15 cellular contexts compared by ENCODE assay signal in the genomic region with DNA sequence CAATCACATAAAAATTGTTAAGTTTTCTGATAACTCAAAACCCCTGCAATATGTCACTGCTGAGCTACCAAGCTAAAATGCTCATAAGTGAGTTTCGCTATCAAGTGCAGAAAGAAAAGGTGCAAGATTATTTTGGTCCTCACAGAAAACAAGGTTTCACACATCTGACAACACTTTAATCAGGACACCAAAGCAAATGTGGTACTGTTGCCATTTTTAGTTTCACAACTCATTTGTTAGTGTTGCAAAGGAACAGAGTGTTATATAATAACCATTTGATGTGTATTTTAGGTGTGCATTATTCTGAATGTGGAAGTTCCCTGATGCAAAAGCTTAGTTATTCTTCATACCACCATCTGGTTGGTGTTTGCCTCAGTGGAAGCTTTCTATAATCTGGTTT.
DNase-seq lines count a peak whose midpoint lies in the region; TF ChIP-seq lines count a peak whose summit lies in the region.
"Had no signal": no experiment of that assay in that cellular context is flagged by ENCODE, and none has a peak within 500 bp of the region (broad histone marks: within the 10 kb centered on the region; RNA-seq: fewer than 3 reads in every experiment).

No MANE protein-coding gene starts in this region.

- H4K20me1 ChIP-seq in MM.1S (ENCODE audit: insufficient read depth, low read length) = no peaks in the 10 kb centered on the region
- H4K20me1 ChIP-seq: BLaER1 treated with 17β-estradiol and CSF1 and Interleukin-3, amounts not matched to agents 10 nM and 100 nM had no signal

- TF ChIP-seq CTCF in MM.1S (IDR thresholded peaks at IDR 0.05; ENCODE audit: low read length) = no peak

- H3K27ac ChIP-seq in MM.1S (ENCODE audit: low read length) = peak overlapping the region; percentile 11; the same call in 1 of the 2 replicates
- H3K27ac ChIP-seq: BLaER1 treated with 17β-estradiol and CSF1 and Interleukin-3, amounts not matched to agents 10 nM and 100 nM; GM23248 had no signal

- H3K27me3 ChIP-seq in MM.1S (replicated peaks; ENCODE audit: insufficient read depth, low read length) = no peaks in the 10 kb centered on the region
- H3K27me3 ChIP-seq: BE2C; BLaER1 treated with 17β-estradiol and CSF1 and Interleukin-3, amounts not matched to agents 10 nM and 100 nM had no signal

- no peak overlapping the region; the same call in 1 of the 2 replicates for H2AFZ ChIP-seq in MM.1S (ENCODE audit: low read length)
- H2AFZ ChIP-seq: GM23248 had no signal

- no peaks in the 10 kb centered on the region for H3K36me3 ChIP-seq in MM.1S (replicated peaks; ENCODE audit: insufficient read depth, low read length)
- H3K36me3 ChIP-seq: BE2C; BLaER1 treated with 17β-estradiol and CSF1 and Interleukin-3, amounts not matched to agents 10 nM and 100 nM had no signal

- peak overlapping the region; percentile 27; the same call in 1 of the 2 replicates for H3K4me2 ChIP-seq in MM.1S (ENCODE audit: low read depth, low read length)
- H3K4me2 ChIP-seq: BLaER1 treated with 17β-estradiol and CSF1 and Interleukin-3, amounts not matched to agents 10 nM and 100 nM had no signal

- H3K9me2 ChIP-seq in MM.1S (replicated peaks; ENCODE audit: insufficient read depth, low read length) = no peaks in the 10 kb centered on the region

- no peaks in the 10 kb centered on the region for H3K79me2 ChIP-seq in MM.1S (ENCODE audit: low read length)

- H3F3A ChIP-seq in MM.1S (ENCODE audit: insufficient read depth, low read length) = 0 out of 2 replicates have a peak, but pooled peaks cover 4% of the 10 kb centered on the region

- no peaks in the 10 kb centered on the region for H3K4me1 ChIP-seq in MM.1S (ENCODE audit: low read length)
- H3K4me1 ChIP-seq: BE2C; BLaER1 treated with 17β-estradiol and CSF1 and Interleukin-3, amounts not matched to agents 10 nM and 100 nM had no signal

- DNase-seq in MM.1S = peak; percentile 60
- peak; percentile 70 for DNase-seq in inferior parietal cortex (ENCODE audit: extremely low spot score)
- peak; percentile 73 for DNase-seq in superior temporal gyrus (ENCODE audit: extremely low spot score)
- DNase-seq in OCI-M2 (lab: John Stamatoyannopoulos, UW; ENCODE audit: unreplicated experiment) = no peak
- no peak for DNase-seq in AG20443 (ENCODE audit: low spot score)
- DNase-seq in activated naive CD4-positive, alpha-beta T cell treated with anti-CD3 and anti-CD28 coated beads, Interleukin-2, amount 50 U/mL, for 16 hours = no peak
- DNase-seq: BE2C; CD4-positive, alpha-beta T cell; CD8-positive, alpha-beta memory T cell; DMS153; DND-41; GM23248; H7; HCEC 1CT had no signal

- 0 out of 2 replicates have a peak overlapping the region, but pooled peaks have one; percentile 17 for H3K4me3 ChIP-seq in MM.1S (ENCODE audit: low read length)
- H3K4me3 ChIP-seq: BLaER1 treated with 17β-estradiol and CSF1 and Interleukin-3, amounts not matched to agents 10 nM and 100 nM; GM23248 had no signal

- H3K9ac ChIP-seq in MM.1S (ENCODE audit: low read length) = no peak overlapping the region
- H3K9ac ChIP-seq: BLaER1 treated with 17β-estradiol and CSF1 and Interleukin-3, amounts not matched to agents 10 nM and 100 nM; GM23248 had no signal

- no peaks in the 10 kb centered on the region for H3K9me3 ChIP-seq in MM.1S (replicated peaks; ENCODE audit: insufficient read depth, low read length)
- H3K9me3 ChIP-seq: BE2C had no signal

Comparison
In these comparisons a context has a peak if more than half of its experiments do, and no peak if none do; other contexts are left out.
1. DNase-seq: peak in MM.1S (single experiment), inferior parietal cortex (single experiment) and superior temporal gyrus (single experiment); none in OCI-M2 (single experiment), AG20443 (single experiment) and activated naive CD4-positive, alpha-beta T cell treated with anti-CD3 and anti-CD28 coated beads, Interleukin-2, amount 50 U/mL, for 16 hours (single experiment).